In genomic region chr22:17358394-17358793, GRCh38 we compare ENCODE assay signal across 28 cellular contexts. TPM values are rescaled to one million over a fixed set of nuclear protein-coding genes. Genes with fewer than 3 reads are reported as not detected.
DNase-seq lines count a peak whose midpoint lies in the region; ATAC-seq and TF ChIP-seq lines count a peak whose summit lies in the region.
"Had no signal": no experiment of that assay in that cellular context is flagged by ENCODE, and none has a peak within 500 bp of the region (broad histone marks: within the 10 kb centered on the region; RNA-seq: fewer than 3 reads in every experiment).

No MANE protein-coding gene starts in this region.

- H3K4me3 Mint-ChIP-seq in neural crest cell, result no peak overlapping the region
- H3K4me3 Mint-ChIP-seq: B cell; CD8-positive, alpha-beta T cell had no signal

- H3K4me1 ChIP-seq in cardiac muscle cell (ENCODE audit: low read depth) (no peaks in the 10 kb centered on the region), heart left ventricle (no peaks in the 10 kb centered on the region), thyroid gland (no peaks in the 10 kb centered on the region), sigmoid colon (no peaks in the 10 kb centered on the region)
- H3K4me1 ChIP-seq: SJCRH30 had no signal

- intact Hi-C loops in heart left ventricle (cut with DNase I) (no loop called here), thyroid gland (cut with DNase I) (no loop called here), sigmoid colon (cut with DNase I) (no loop called here)

- no peaks in the 10 kb centered on the region for H3K36me3 Mint-ChIP-seq in neural crest cell (ENCODE audit: low read depth)
- H3K36me3 Mint-ChIP-seq: CD8-positive, alpha-beta T cell had no signal

- no peaks in the 10 kb centered on the region for H3K9me3 Mint-ChIP-seq in neural crest cell
- H3K9me3 Mint-ChIP-seq: CD8-positive, alpha-beta T cell had no signal

- TF ChIP-seq POLR2A in heart left ventricle (IDR thresholded peaks at IDR 0.05) (no peak), thyroid gland (IDR thresholded peaks at IDR 0.05) (no peak), sigmoid colon (IDR thresholded peaks at IDR 0.05) (no peak)

- H3K27me3 ChIP-seq in cardiac muscle cell (no peaks in the 10 kb centered on the region), heart left ventricle (peaks cover 0 to 1% (median 0%) of the 10 kb centered on the region in 9 donors), thyroid gland (no peaks in the 10 kb centered on the region), sigmoid colon (peaks cover 0 to 13% (median 4%) of the 10 kb centered on the region in 3 donors)
- H3K27me3 ChIP-seq: SJCRH30 had no signal

- peaks cover 22% of the 10 kb centered on the region for H3K4me1 Mint-ChIP-seq in neural crest cell
- H3K4me1 Mint-ChIP-seq: B cell had no signal

- peak overlapping the region; percentile 6 for H3K27ac Mint-ChIP-seq in neural crest cell (ENCODE audit: unreplicated experiment)
- H3K27ac Mint-ChIP-seq: B cell; CD8-positive, alpha-beta T cell had no signal

- no peaks in the 10 kb centered on the region for H3K27me3 Mint-ChIP-seq in neural crest cell (ENCODE audit: low read depth)

- peak overlapping the region; percentile 34 for H3K27ac ChIP-seq in cardiac muscle cell
- no peak overlapping the region for H3K27ac ChIP-seq in heart left ventricle
- no peak overlapping the region for H3K27ac ChIP-seq in thyroid gland
- no peak overlapping the region for H3K27ac ChIP-seq in sigmoid colon
- H3K27ac ChIP-seq: 22Rv1, C4-2B, PC-9, SJCRH30 had no signal

- 79 to 82% (median 80%) methylated on average over 9 of the region's 9 CpGs for WGBS in heart left ventricle, 4 donors
- WGBS in thyroid gland, 2 donors, result 33 to 49% methylated on average over 8 to 9 of the region's 9 CpGs
- WGBS in sigmoid colon, 2 donors, result 83 to 86% methylated on average over 9 of the region's 9 CpGs

- DNase-seq in cardiac muscle cell (ENCODE audit: low read depth in 1 of 2, low spot score in 1 of 2), result no peak
- no peak for DNase-seq in heart left ventricle
- peak; percentile 49 for DNase-seq in left kidney (ENCODE audit: low read depth, low spot score)
- DNase-seq in neural crest cell (ENCODE audit: low read depth, low spot score), result no peak
- DNase-seq in thyroid gland, result peak; percentile 23 to 26
- DNase-seq in NCI-H69 (lab: John Stamatoyannopoulos, UW), result no peak
- no peak for DNase-seq in NCI-H2196 treated with DMSO at 0.1 percent for 48 hours (lab: John Stamatoyannopoulos, UW; ENCODE audit: unreplicated experiment)
- no peak for DNase-seq in sigmoid colon
- DNase-seq: CD8-positive, alpha-beta T cell; DMS 273 treated with DMSO at 0.1 percent for 48 hours; DMS79 treated with DMSO at 0.1 percent for 48 hours; GF-D8; KBM-7; MV-4-11; NCI-H1105; NCI-H1436 treated with DMSO at 0.1 percent for 48 hours; NCI-H187 treated with DMSO at 0.1 percent for 48 hours; NCI-H446; NCI-H524 treated with DMSO at 0.1 percent for 48 hours; NCI-H82; NK-92 treated with Interleukin-12 subunit alpha and Interleukin-12 subunit beta, amount 100 ng/mL, for 24 hours; PC-9 had no signal

- TF ChIP-seq EP300 in sigmoid colon (IDR thresholded peaks at IDR 0.05), result no peak

- TF ChIP-seq CTCF in cardiac muscle cell (IDR thresholded peaks at IDR 0.05; ENCODE audit: low read depth, low read length) (no peak), heart left ventricle (IDR thresholded peaks at IDR 0.05) (no peak), neural crest cell (conservative IDR thresholded peaks at IDR 0.05) (no peak), thyroid gland (IDR thresholded peaks at IDR 0.05) (no peak), sigmoid colon (IDR thresholded peaks at IDR 0.05) (no peak)

- H3K4me3 ChIP-seq in cardiac muscle cell, result no peak overlapping the region
- H3K4me3 ChIP-seq in heart left ventricle, result no peak overlapping the region
- H3K4me3 ChIP-seq in thyroid gland (replicated peaks in 1 of 3), result no peak overlapping the region
- H3K4me3 ChIP-seq in sigmoid colon, result no peak overlapping the region
- H3K4me3 ChIP-seq: PC-9, SJCRH30 had no signal

- H3K9me3 ChIP-seq in cardiac muscle cell (ENCODE audit: low read depth) (no peaks in the 10 kb centered on the region), heart left ventricle (no peaks in the 10 kb centered on the region), thyroid gland (no peaks in the 10 kb centered on the region), sigmoid colon (no peaks in the 10 kb centered on the region)
- H3K9me3 ChIP-seq: SJCRH30 had no signal

- ATAC-seq in heart left ventricle, result no peak
- ATAC-seq: CD8-positive, alpha-beta T cell; Right ventricle myocardium inferior had no signal

- H3K36me3 ChIP-seq in cardiac muscle cell, result no peaks in the 10 kb centered on the region
- H3K36me3 ChIP-seq in heart left ventricle, result no peaks in the 10 kb centered on the region
- H3K36me3 ChIP-seq in thyroid gland, result no peaks in the 10 kb centered on the region
- H3K36me3 ChIP-seq in sigmoid colon, result no peaks in the 10 kb centered on the region
- H3K36me3 ChIP-seq: SJCRH30 had no signal

RNA-seq across cellular contexts. Expression of gene CECR2, which starts 10.9 kb away (rescaled TPM):
- total RNA-seq in cardiac muscle cell (17.3 and 32.3 TPM in 2 replicates), heart left ventricle (10 to 100 TPM in 1 of 9 donors, 1 to 10 TPM in 8; 4.7 to 11.6 (median 6.9) TPM), neural crest cell (32.8 and 34.6 TPM in 2 replicates), thyroid gland (1 to 10 TPM; 1.5 to 7.7 (median 2.1) TPM), sigmoid colon (1 to 10 TPM; 1.1 to 2.8 (median 1.6) TPM)
- polyA plus RNA-seq in cardiac muscle cell (4.6 and 9.7 TPM in 2 replicates), heart left ventricle (1 to 10 TPM; 3.8 to 4.4 TPM), sigmoid colon (under 1 TPM in 2 of 3 donors, not detected in 1; 0.39 to 0.60 TPM)
- total RNA-seq: MCF 10A, PC-9 had no signal

Comparison
In these comparisons a context has a peak if more than half of its experiments do, and no peak if none do; other contexts are left out.
1. DNase-seq: peak in left kidney (single experiment) and thyroid gland (2 of 2); none in cardiac muscle cell (0 of 2), heart left ventricle (0 of 5), neural crest cell (single experiment), NCI-H69 (single experiment), NCI-H2196 treated with DMSO at 0.1 percent for 48 hours (single experiment) and sigmoid colon (single experiment).